In genomic region chr2:67974564-67975430, GRCh38 we compare ENCODE assay signal across 10 cellular contexts.
DNase-seq lines count a peak whose midpoint lies in the region; FAIRE-seq and TF ChIP-seq lines count a peak whose summit lies in the region.
"Had no signal": no experiment of that assay in that cellular context is flagged by ENCODE, and none has a peak within 500 bp of the region (broad histone marks: within the 10 kb centered on the region; RNA-seq: fewer than 3 reads in every experiment).

No MANE protein-coding gene starts in this region.

- FAIRE-seq in urothelium cell line (lab: Jason Lieb, UNC), result no peak

- no peak for TF ChIP-seq CTCF in tibial artery (IDR thresholded peaks at IDR 0.05)

- H3K27ac ChIP-seq in angular gyrus (ENCODE audit: low read depth, low read length) (peak overlapping the region; percentile 15), tibial artery (peak overlapping the region; percentile 31 to 40)

- H3K36me3 ChIP-seq in tibial artery, result no peaks in the 10 kb centered on the region

- peaks cover 0 to 15% (median 8%) of the 10 kb centered on the region in 4 donors for H3K4me1 ChIP-seq in tibial artery

- peak overlapping the region in 1 of 2 donors; percentile 10 for H3K4me3 ChIP-seq in tibial artery

- no peaks in the 10 kb centered on the region for H3K9me3 ChIP-seq in tibial artery

- DNase-seq in DMS153 (lab: John Stamatoyannopoulos, UW), result peak; percentile 27
- no peak for DNase-seq in DMS153 treated with DMSO at 0.1 percent for 48 hours (lab: John Stamatoyannopoulos, UW; ENCODE audit: unreplicated experiment)
- peak; percentile 43 for DNase-seq in inferior parietal cortex (ENCODE audit: extremely low spot score)
- DNase-seq in tibial artery, result peak; percentile 47 to 77
- DNase-seq in GM19240 (ENCODE audit: insufficient read length, low spot score), result no peak
- no peak for DNase-seq in urothelium cell line (ENCODE audit: low spot score)
- no peak for DNase-seq in NCI-H2171 (lab: John Stamatoyannopoulos, UW)
- DNase-seq: 8988T, NCI-H2227 treated with DMSO at 0.1 percent for 48 hours had no signal

- H3K27me3 ChIP-seq in tibial artery, result no peaks in the 10 kb centered on the region

- intact Hi-C loops in tibial artery (cut with DNase I; ENCODE audit: low total_unique reads), result no loop called here

Comparison
In these comparisons a context has a peak if more than half of its experiments do, and no peak if none do; other contexts are left out.
1. DNase-seq: peak in DMS153 (single experiment), inferior parietal cortex (single experiment) and tibial artery (2 of 2); none in DMS153 treated with DMSO at 0.1 percent for 48 hours (single experiment), GM19240 (single experiment), urothelium cell line (single experiment) and NCI-H2171 (single experiment).